In genomic region chr2:152335851-152336102, GRCh38 we compare ENCODE assay signal across 8 cellular contexts. TPM values are rescaled to one million over a fixed set of nuclear protein-coding genes. Genes with fewer than 3 reads are reported as not detected.
DNase-seq lines count a peak whose midpoint lies in the region; ATAC-seq and TF ChIP-seq lines count a peak whose summit lies in the region.

No MANE protein-coding gene starts in this region.

- no peaks in the 10 kb centered on the region for H3K36me3 ChIP-seq in GM06990 (ENCODE audit: control insufficient read depth, insufficient read depth, low read length)
- no peaks in the 10 kb centered on the region for H3K36me3 ChIP-seq in HEK293 (ENCODE audit: control insufficient read depth in 2 of 2, insufficient read depth in 1 of 2, low read length in 2 of 2)
- no peaks in the 10 kb centered on the region for H3K36me3 ChIP-seq in prostate gland

- no peaks in the 10 kb centered on the region for H3K9me3 ChIP-seq in HEK293 (ENCODE audit: control insufficient read depth, insufficient read depth, low read depth, low read length)
- H3K9me3 ChIP-seq in prostate gland: no peaks in the 10 kb centered on the region

- H3K4me1 ChIP-seq in HEK293 (ENCODE audit: control insufficient read depth, insufficient read depth, low read length): peaks cover 7% of the 10 kb centered on the region
- H3K4me1 ChIP-seq in prostate gland (replicated peaks): peaks cover 4% of the 10 kb centered on the region

- peak overlapping the region; percentile 82; the same call in 1 of the 2 replicates for H3K27ac ChIP-seq in HEK293 (ENCODE audit: extremely low read depth, low read depth, low read length)
- peak overlapping the region; percentile 70 to 81 for H3K27ac ChIP-seq in prostate gland

- WGBS in prostate gland: 0% methylated on average over 17 of the region's 17 CpGs

- TF ChIP-seq POLR2A in prostate gland (IDR thresholded peaks at IDR 0.05): no peak

- TF ChIP-seq CTCF in GM06990 (IDR thresholded peaks at IDR 0.05; ENCODE audit: insufficient read depth, low read length, poor library complexity, severe bottlenecking): no peak
- no peak for TF ChIP-seq CTCF in HEK293 (tag by site-specific recombination; IDR thresholded peaks at IDR 0.05)
- no peak for TF ChIP-seq CTCF in WI38 (IDR thresholded peaks at IDR 0.05; ENCODE audit: low read depth, low read length)
- TF ChIP-seq CTCF in prostate gland (IDR thresholded peaks at IDR 0.05): no peak

- H3K27me3 ChIP-seq in GM06990 (replicated peaks; ENCODE audit: control insufficient read depth, insufficient read depth, low read length) (no peaks in the 10 kb centered on the region; the same call in 1 of the 2 replicates), prostate gland (replicated peaks; ENCODE audit: insufficient read depth) (no peaks in the 10 kb centered on the region)

- H3K4me3 ChIP-seq in GM06990 (replicated peaks; ENCODE audit: low read depth, low read length) (peak overlapping the region; percentile 77), HEK293 (ENCODE audit: low read depth, low read length) (peak overlapping the region; percentile 83), WI38 (ENCODE audit: low read depth, low read length) (peak overlapping the region; percentile 85), prostate gland (peak overlapping the region; percentile 81)

- ATAC-seq in HG03378 (IDR thresholded peaks at IDR 0.05; ENCODE audit: unreplicated experiment): no peak

- POLR2A ChIA-PET in HEK293 (lab: Yijun Ruan, JAX): interaction anchor here (0.5 to 1.4 kb wide), 3 partner anchors 66 to 150 kb away, joined by 3 to 5 read pairs (median 5); no protein-coding TSS in a partner anchor

- CTCF ChIA-PET in HEK293 (lab: Yijun Ruan, JAX): interaction anchor here (1.1 to 1.8 kb wide), 4 partner anchors 19 to 300 kb away, joined by 3 to 7 read pairs (median 4); no protein-coding TSS in a partner anchor

- intact Hi-C loops in prostate gland (cut with DNase I): loop anchor here (5.0 to 10.0 kb wide), 7 partner anchors 62 to 379 kb away; partner anchors contain the start of genes ARL6IP6, PRPF40A and STAM2

- DNase-seq in GM06990 (ENCODE audit: extremely low read depth, insufficient read length) (no peak), globus pallidus (ENCODE audit: low spot score) (peak; percentile 42), prostate gland (ENCODE audit: low spot score) (no peak), ureter (ENCODE audit: low spot score) (no peak), NCI-H774 (lab: John Stamatoyannopoulos, UW) (no peak)

TF ChIP-seq in HEK293, 187 proteins besides CTCF, POLR2A, EP300 and RAD21:
- TF ChIP-seq ZFHX2 (tag by site-specific recombination; conservative IDR thresholded peaks at IDR 0.05) (peak; percentile 92), GLIS1 (tag by site-specific recombination; IDR thresholded peaks at IDR 0.05) (peak; percentile 29; the same call in 1 of the 2 replicates), GLIS2 (tag by site-specific recombination; IDR thresholded peaks at IDR 0.05) (peak; percentile 80), OSR2 (tag by site-specific recombination; IDR thresholded peaks at IDR 0.05) (no peak), ZBTB20 (tag by site-specific recombination; IDR thresholded peaks at IDR 0.05) (peak; percentile 65), ZNF585B (tag by site-specific recombination; IDR thresholded peaks at IDR 0.05) (no peak), ZNF449 (tag by site-specific recombination; IDR thresholded peaks at IDR 0.05) (peak; percentile 86), MZF1 (tag by site-specific recombination; IDR thresholded peaks at IDR 0.05; ENCODE audit: borderline replicate concordance) (no peak), ZNF501 (tag by site-specific recombination; IDR thresholded peaks at IDR 0.05) (no peak), TCF7L2 (IDR thresholded peaks at IDR 0.05; ENCODE audit: borderline replicate concordance, low read depth, low read length) (0 out of 2 replicates have a peak, but pooled peaks have one; percentile 3), ZEB2 (tag by site-specific recombination; IDR thresholded peaks at IDR 0.05) (0 out of 2 replicates have a peak, but pooled peaks have one; percentile 39), ZBTB6 (tag by site-specific recombination; IDR thresholded peaks at IDR 0.05) (no peak), KLF10 (tag by site-specific recombination; IDR thresholded peaks at IDR 0.05) (peak; percentile 59; the same call in 1 of the 2 replicates), ZNF510 (tag by site-specific recombination; IDR thresholded peaks at IDR 0.05; ENCODE audit: insufficient replicate concordance) (no peak), ZBTB26 (tag by site-specific recombination; optimal IDR thresholded peaks at IDR 0.05) (peak; percentile 7), ZNF133 (tag by site-specific recombination; IDR thresholded peaks at IDR 0.05) (no peak), ZSCAN23 (tag by site-specific recombination; IDR thresholded peaks at IDR 0.05) (no peak), PATZ1 (tag by site-specific recombination; IDR thresholded peaks at IDR 0.05) (peak; percentile 22; the same call in 1 of the 2 replicates), EGR2 (tag by site-specific recombination; IDR thresholded peaks at IDR 0.05; ENCODE audit: low read depth) (peak; percentile 87), ZNF335 (tag by site-specific recombination; conservative IDR thresholded peaks at IDR 0.05) (peak; percentile 27; the same call in 1 of the 2 replicates)

RNA-seq across cellular contexts. Expression of gene FMNL2, which starts 0.8 kb away (rescaled TPM):
- 10 to 100 TPM in 1 of 2 donors, 1 to 10 TPM in 1; 9.8 to 19.4 TPM for total RNA-seq in prostate gland
- total RNA-seq in ureter: 31.8 TPM
